In genomic region chr7:121385056-121385799, GRCh38 we compare ENCODE assay signal across 16 cellular contexts. TPM values are rescaled to one million over a fixed set of nuclear protein-coding genes. Genes with fewer than 3 reads are reported as not detected.
DNase-seq lines count a peak whose midpoint lies in the region; ATAC-seq, FAIRE-seq and TF ChIP-seq lines count a peak whose summit lies in the region.
"Had no signal": no experiment of that assay in that cellular context is flagged by ENCODE, and none has a peak within 500 bp of the region (broad histone marks: within the 10 kb centered on the region; RNA-seq: fewer than 3 reads in every experiment).

No MANE protein-coding gene starts in this region.

- no peak for DNase-seq in activated CD4-positive, alpha-beta T cell treated with anti-CD3 and anti-CD28 coated beads, Interleukin-2, amount 10 ng/mL, durations not matched to agents 24 days and 14 days
- no peak for DNase-seq in activated CD4-positive, alpha-beta T cell treated with anti-CD3 and anti-CD28 coated beads for 36 hours
- no peak for DNase-seq in OCI-LY7 (ENCODE audit: low spot score)
- DNase-seq in hepatocyte (ENCODE audit: low spot score), result no peak
- DNase-seq in stimulated activated naive B cell treated with anti-CD40 and anti-IgM and Interleukin-4, amounts not matched to agents 10 μg/mL and 1 μg/mL and 100 μg/mL, for 72 hours, result no peak
- DNase-seq in midbrain (lab: John Stamatoyannopoulos, UW), result no peak
- DNase-seq in HepG2 (ENCODE audit: low spot score), result no peak
- DNase-seq: activated CD4-positive, CD25-positive, alpha-beta regulatory T cell treated with anti-CD3 and anti-CD28 coated beads, Interleukin-2, amount 50 U/mL, for 72 hours; anterior cingulate cortex; HFFc6; hippocampal formation; left lung had no signal

- peaks cover 64% of the 10 kb centered on the region for H3K4me1 Mint-ChIP-seq in activated CD4-positive, alpha-beta T cell treated with anti-CD3 and anti-CD28 coated beads, Interleukin-2, amount 10 ng/mL, durations not matched to agents 24 days and 14 days
- H3K4me1 Mint-ChIP-seq in activated CD4-positive, alpha-beta T cell treated with anti-CD3 and anti-CD28 coated beads for 36 hours, result peaks cover 63% of the 10 kb centered on the region
- H3K4me1 Mint-ChIP-seq in stimulated activated naive B cell treated with anti-CD40 and anti-IgM and Interleukin-4, amounts not matched to agents 10 μg/mL and 1 μg/mL and 100 μg/mL, for 72 hours, result peaks cover 59 to 83% of the 10 kb centered on the region in 2 donors

- no peaks in the 10 kb centered on the region for H3K9me3 Mint-ChIP-seq in activated CD4-positive, alpha-beta T cell treated with anti-CD3 and anti-CD28 coated beads, Interleukin-2, amount 10 ng/mL, durations not matched to agents 24 days and 14 days
- no peaks in the 10 kb centered on the region for H3K9me3 Mint-ChIP-seq in activated CD4-positive, alpha-beta T cell treated with anti-CD3 and anti-CD28 coated beads for 36 hours (ENCODE audit: low read depth)
- H3K9me3 Mint-ChIP-seq in stimulated activated naive B cell treated with anti-CD40 and anti-IgM and Interleukin-4, amounts not matched to agents 10 μg/mL and 1 μg/mL and 100 μg/mL, for 72 hours, result peaks cover 0 to under 1% of the 10 kb centered on the region in 2 donors
- H3K9me3 Mint-ChIP-seq: HFFc6 had no signal

- H2AFZ ChIP-seq in OCI-LY7 (ENCODE audit: low read length) (no peak overlapping the region), hepatocyte (no peak overlapping the region), HepG2 (ENCODE audit: low read length) (no peak overlapping the region)

- H3K9me2 ChIP-seq in OCI-LY7 (ENCODE audit: insufficient read depth, low read length) (no peaks in the 10 kb centered on the region), hepatocyte (replicated peaks; ENCODE audit: insufficient read depth) (no peaks in the 10 kb centered on the region)

- TF ChIP-seq EP300 in HepG2 (IDR thresholded peaks at IDR 0.05; ENCODE audit: low read depth in 2 of 2, low read length in 2 of 2), result no peak
- TF ChIP-seq EP300 in HepG2 (CRISPR knock-in tag; IDR thresholded peaks at IDR 0.05; ENCODE audit: borderline replicate concordance), result no peak

- H3K79me2 ChIP-seq in OCI-LY7 (ENCODE audit: insufficient read depth, low read depth, low read length), result peaks cover 78% of the 10 kb centered on the region
- peaks cover 95% of the 10 kb centered on the region for H3K79me2 ChIP-seq in hepatocyte
- peaks cover 53% of the 10 kb centered on the region for H3K79me2 ChIP-seq in HepG2 (ENCODE audit: insufficient read depth, low read length)

- TF ChIP-seq POLR2A in HepG2 (IDR thresholded peaks at IDR 0.05; ENCODE audit: insufficient read depth in 1 of 2, low read depth in 2 of 2, low read length in 2 of 2), result no peak

- peaks cover 46% of the 10 kb centered on the region for H3K36me3 Mint-ChIP-seq in activated CD4-positive, alpha-beta T cell treated with anti-CD3 and anti-CD28 coated beads, Interleukin-2, amount 10 ng/mL, durations not matched to agents 24 days and 14 days (ENCODE audit: low read depth)
- H3K36me3 Mint-ChIP-seq in activated CD4-positive, alpha-beta T cell treated with anti-CD3 and anti-CD28 coated beads for 36 hours (ENCODE audit: low read depth), result peaks cover 6% of the 10 kb centered on the region
- H3K36me3 Mint-ChIP-seq in stimulated activated naive B cell treated with anti-CD40 and anti-IgM and Interleukin-4, amounts not matched to agents 10 μg/mL and 1 μg/mL and 100 μg/mL, for 72 hours, result peaks cover 24 to 52% of the 10 kb centered on the region in 2 donors

- WGBS in hepatocyte (ENCODE audit: low lambda C conversion rate, missing lambda C conversion rate), result 82% methylated on average over 4 of the region's 4 CpGs
- 98% methylated on average over 4 of the region's 4 CpGs for WGBS in HepG2 (ENCODE audit: low lambda C conversion rate)

- BruUV-seq in OCI-LY7 (replicated peaks; lab: Mats Ljungman, UMichigan) (no TSS peak), HepG2 (replicated peaks; lab: Mats Ljungman, UMichigan) (no TSS peak)

- no peak overlapping the region for H3K27ac Mint-ChIP-seq in activated CD4-positive, alpha-beta T cell treated with anti-CD3 and anti-CD28 coated beads, Interleukin-2, amount 10 ng/mL, durations not matched to agents 24 days and 14 days
- no peak overlapping the region for H3K27ac Mint-ChIP-seq in activated CD4-positive, alpha-beta T cell treated with anti-CD3 and anti-CD28 coated beads for 36 hours
- peak overlapping the region; percentile 89 for H3K27ac Mint-ChIP-seq in stimulated activated naive B cell treated with anti-CD40 and anti-IgM and Interleukin-4, amounts not matched to agents 10 μg/mL and 1 μg/mL and 100 μg/mL, for 72 hours
- H3K27ac Mint-ChIP-seq: HFFc6 had no signal

- intact Hi-C loops in activated CD4-positive, alpha-beta T cell treated with anti-CD3 and anti-CD28 coated beads, Interleukin-2, amount 10 ng/mL, durations not matched to agents 24 days and 14 days (cut with micrococcal nuclease), result loop anchor here (1.0 kb wide), 2 partner anchors 10 to 13 kb away; no protein-coding TSS in a partner anchor
- intact Hi-C loops in activated CD4-positive, alpha-beta T cell treated with anti-CD3 and anti-CD28 coated beads for 36 hours (cut with DNase I, micrococcal nuclease), result no loop called here
- intact Hi-C loops in OCI-LY7 (cut with micrococcal nuclease; ENCODE audit: unreplicated experiment) (no loop called here), HepG2 (cut with micrococcal nuclease; ENCODE audit: unreplicated experiment) (no loop called here)

- no peak for ATAC-seq in activated CD4-positive, alpha-beta T cell treated with anti-CD3 and anti-CD28 coated beads for 36 hours
- ATAC-seq in stimulated activated naive B cell treated with anti-CD40 and anti-IgM and Interleukin-4, amounts not matched to agents 10 μg/mL and 1 μg/mL and 100 μg/mL, for 72 hours (replicated peaks), result no peak
- ATAC-seq in HepG2 (no peak), HG03095 (IDR thresholded peaks at IDR 0.05; ENCODE audit: unreplicated experiment) (no peak)

- no peak overlapping the region for H3K27ac ChIP-seq in OCI-LY7 (ENCODE audit: low read depth, low read length, poor library complexity, severe bottlenecking)
- H3K27ac ChIP-seq in hepatocyte, result peak overlapping the region; percentile 51
- no peak overlapping the region for H3K27ac ChIP-seq in HepG2 (ENCODE audit: extremely low read length, insufficient read depth, low read length)
- H3K27ac ChIP-seq: left lung had no signal

- FAIRE-seq in HepG2 (lab: Jason Lieb, UNC), result no peak

- H3K4me3 Mint-ChIP-seq in activated CD4-positive, alpha-beta T cell treated with anti-CD3 and anti-CD28 coated beads, Interleukin-2, amount 10 ng/mL, durations not matched to agents 24 days and 14 days, result peak overlapping the region; percentile 24
- no peak overlapping the region for H3K4me3 Mint-ChIP-seq in activated CD4-positive, alpha-beta T cell treated with anti-CD3 and anti-CD28 coated beads for 36 hours
- peak overlapping the region; percentile 49 to 68 for H3K4me3 Mint-ChIP-seq in stimulated activated naive B cell treated with anti-CD40 and anti-IgM and Interleukin-4, amounts not matched to agents 10 μg/mL and 1 μg/mL and 100 μg/mL, for 72 hours
- H3K4me3 Mint-ChIP-seq: HFFc6 had no signal

- no peak for TF ChIP-seq CTCF in OCI-LY7 (conservative IDR thresholded peaks at IDR 0.05; ENCODE audit: low read length)
- TF ChIP-seq CTCF in hepatocyte (IDR thresholded peaks at IDR 0.05; ENCODE audit: poor library complexity), result no peak
- no peak for TF ChIP-seq CTCF in HepG2 (CRISPR knock-in tag; IDR thresholded peaks at IDR 0.05)

- in situ Hi-C loops in HepG2 (cut with HindIII; ENCODE audit: extremely low pct_ligation_motif_present, low pct_unique_long_range_greater_than_20kb), result no loop called here

- H3K27me3 ChIP-seq in hepatocyte, result no peaks in the 10 kb centered on the region
- H3K27me3 ChIP-seq in HepG2 (ENCODE audit: control insufficient read depth in 1 of 2, insufficient read depth in 2 of 2, low read length in 2 of 2), result no peaks in the 10 kb centered on the region
- H3K27me3 ChIP-seq: left lung had no signal

- CTCF ChIA-PET in activated CD4-positive, alpha-beta T cell treated with anti-CD3 and anti-CD28 coated beads for 36 hours (lab: Charles Lee), result interaction anchor here (1.5 to 7.7 kb wide), 3 partner anchors 12 to 18 kb away, joined by 5 to 32 read pairs (median 16); partner anchors contain the start of gene FAM3C
- CTCF ChIA-PET in OCI-LY7 (lab: Charles Lee; ENCODE audit: unreplicated experiment) (interaction anchor here (1.2 kb wide), 1 partner anchor 11 kb away, joined by 6 read pairs; the partner anchor contains the start of gene FAM3C), HepG2 (lab: Yijun Ruan, JAX; ENCODE audit: low intra/inter-chr PET ratio, low total read pairs) (no interaction called here)

- no peak overlapping the region for H3K4me3 ChIP-seq in OCI-LY7 (ENCODE audit: low read depth, low read length, poor library complexity, severe bottlenecking)
- H3K4me3 ChIP-seq in hepatocyte, result no peak overlapping the region
- H3K4me3 ChIP-seq in HepG2 (replicated peaks in 1 of 3; ENCODE audit: insufficient read depth in 1 of 3, low read depth in 2 of 3, low read length in 3 of 3), result no peak overlapping the region
- H3K4me3 ChIP-seq: left lung, skin epidermis had no signal

- no peaks in the 10 kb centered on the region for H3K27me3 Mint-ChIP-seq in activated CD4-positive, alpha-beta T cell treated with anti-CD3 and anti-CD28 coated beads, Interleukin-2, amount 10 ng/mL, durations not matched to agents 24 days and 14 days
- H3K27me3 Mint-ChIP-seq in activated CD4-positive, alpha-beta T cell treated with anti-CD3 and anti-CD28 coated beads for 36 hours, result no peaks in the 10 kb centered on the region
- H3K27me3 Mint-ChIP-seq in stimulated activated naive B cell treated with anti-CD40 and anti-IgM and Interleukin-4, amounts not matched to agents 10 μg/mL and 1 μg/mL and 100 μg/mL, for 72 hours, result no peaks in the 10 kb centered on the region

- H4K20me1 ChIP-seq in OCI-LY7 (ENCODE audit: insufficient read depth, low read length) (peaks cover 32% of the 10 kb centered on the region), hepatocyte (ENCODE audit: insufficient read depth, poor library complexity, severe bottlenecking) (peaks cover 14% of the 10 kb centered on the region), HepG2 (ENCODE audit: insufficient read depth, low read length) (no peaks in the 10 kb centered on the region)

- POLR2A ChIA-PET in activated CD4-positive, alpha-beta T cell treated with anti-CD3 and anti-CD28 coated beads for 36 hours (lab: Charles Lee), result no interaction called here
- POLR2A ChIA-PET in OCI-LY7 (lab: Charles Lee), result interaction anchor here (0.6 to 4.2 kb wide), 5 partner anchors 10 to 13 kb away, joined by 3 to 21 read pairs (median 5); partner anchors contain the start of gene FAM3C
- POLR2A ChIA-PET in HepG2 (lab: Yijun Ruan, JAX), result interaction anchor here (0.9 kb wide), 1 partner anchor 10 kb away, joined by 5 read pairs; no protein-coding TSS in a partner anchor

- peaks cover 13% of the 10 kb centered on the region for H3K36me3 ChIP-seq in OCI-LY7 (ENCODE audit: insufficient read depth, low read length)
- no peaks in the 10 kb centered on the region for H3K36me3 ChIP-seq in hepatocyte (replicated peaks; ENCODE audit: insufficient read depth, low read depth)
- H3K36me3 ChIP-seq in HepG2 (replicated peaks in 1 of 2; ENCODE audit: control insufficient read depth in 1 of 2, insufficient read depth in 2 of 2, low read length in 2 of 2), result peaks cover 0 to 3% of the 10 kb centered on the region in 2 experiments; a peak in 2 of 5 replicates
- H3K36me3 ChIP-seq: left lung had no signal

- H3K9me3 ChIP-seq in OCI-LY7 (ENCODE audit: low read length) (no peaks in the 10 kb centered on the region), hepatocyte (ENCODE audit: low read depth) (no peaks in the 10 kb centered on the region), HepG2 (ENCODE audit: low read length) (no peaks in the 10 kb centered on the region)
- H3K9me3 ChIP-seq: left lung had no signal

- H3K4me1 ChIP-seq in OCI-LY7 (ENCODE audit: insufficient read depth, low read length, poor library complexity, severe bottlenecking), result peaks cover 50% of the 10 kb centered on the region
- peaks cover 34% of the 10 kb centered on the region for H3K4me1 ChIP-seq in hepatocyte (ENCODE audit: insufficient read depth)
- H3K4me1 ChIP-seq in HepG2 (ENCODE audit: insufficient read depth, low read length), result peaks cover 7% of the 10 kb centered on the region; the same call in 1 of the 2 replicates

- H3K4me2 ChIP-seq in OCI-LY7 (ENCODE audit: low read length), result peak overlapping the region; percentile 28; the same call in 1 of the 2 replicates
- peak overlapping the region; percentile 18 for H3K4me2 ChIP-seq in hepatocyte
- H3K4me2 ChIP-seq in HepG2 (ENCODE audit: low read depth, low read length), result no peak overlapping the region

- H3K9ac ChIP-seq in HepG2 (ENCODE audit: insufficient read depth, low read depth, low read length), result no peak overlapping the region

- TF ChIP-seq RAD21 in HepG2 (CRISPR knock-in tag; IDR thresholded peaks at IDR 0.05), result no peak

RNA-seq across cellular contexts. Expression of gene FAM3C, which starts 10.9 kb away (rescaled TPM):
- total RNA-seq in activated CD4-positive, alpha-beta T cell treated with anti-CD3 and anti-CD28 coated beads, Interleukin-2, amount 10 ng/mL, durations not matched to agents 24 days and 14 days, result 77.5 and 80.2 TPM in 2 replicates
- 10 to 100 TPM; 13.3 to 14.9 TPM for total RNA-seq in activated CD4-positive, alpha-beta T cell treated with anti-CD3 and anti-CD28 coated beads for 36 hours
- 18.1 and 22.9 TPM in 2 replicates for total RNA-seq in OCI-LY7 (2014; rRNA removed; shearing (Covaris generic))
- total RNA-seq in OCI-LY7 (2022) (27.6 and 35.3 TPM in 2 replicates), hepatocyte (113 and 119 TPM in 2 replicates), HepG2 (2016; rRNA removed; fragmentation: Illumina TruSeq; extraction: Trizol) (11.3 and 14.6 TPM in 2 replicates)
- polyA plus RNA-seq in hepatocyte (120 and 127 TPM in 2 replicates), HepG2 (2011; rRNA removed) (13.0 and 16.0 TPM in 2 replicates)
- 4.1 and 4.8 TPM in 2 replicates for total RNA-seq in HepG2 (2016; cell fraction: cytosol; rRNA removed; fragmentation: Illumina TruSeq; extraction: Trizol; ENCODE audit: low read depth)
- total RNA-seq in HepG2 (2016; cell fraction: insoluble cytoplasmic fraction; rRNA removed; fragmentation: Illumina TruSeq; extraction: Trizol), result 10.6 and 13.1 TPM in 2 replicates
- total RNA-seq in HepG2 (2016; cell fraction: membrane; rRNA removed; fragmentation: Illumina TruSeq; extraction: Trizol), result 12.2 and 12.7 TPM in 2 replicates
- 27.4 and 29.2 TPM in 2 replicates for total RNA-seq in HepG2 (2016; cell fraction: nucleus; rRNA removed; fragmentation: Illumina TruSeq; extraction: Trizol)
- polyA plus RNA-seq in HepG2 (2011; cell fraction: cytosol; rRNA removed), result 5.8 and 10.3 TPM in 2 replicates
- polyA plus RNA-seq in HepG2 (2011; cell fraction: nucleus; rRNA removed), result 5.8 and 7.8 TPM in 2 replicates
- 27.2 and 34.9 TPM in 2 replicates for polyA plus RNA-seq in HepG2 (2012)
- 8.3 and 10.9 TPM in 2 replicates for polyA plus RNA-seq in HepG2 (2016; cell fraction: cytosol; fragmentation: Illumina TruSeq; extraction: Trizol; ENCODE audit: low read depth)
- polyA plus RNA-seq in HepG2 (2016; cell fraction: insoluble cytoplasmic fraction; fragmentation: Illumina TruSeq; extraction: Trizol; ENCODE audit: low read depth), result 22.6 and 22.8 TPM in 2 replicates
- polyA plus RNA-seq in HepG2 (2016; cell fraction: membrane; fragmentation: Illumina TruSeq; extraction: Trizol; ENCODE audit: low read depth), result 18.0 and 19.8 TPM in 2 replicates
- 55.5 and 64.1 TPM in 2 replicates for polyA plus RNA-seq in HepG2 (2016; cell fraction: nucleus; fragmentation: Illumina TruSeq; extraction: Trizol; ENCODE audit: insufficient read depth, low read depth)
- polyA minus RNA-seq in HepG2 (2011; rRNA and poly(A)+ RNA removed; ENCODE audit: low replicate concordance), result 2.5 and 4.8 TPM in 2 replicates
- polyA minus RNA-seq in HepG2 (2011; cell fraction: cytosol; rRNA and poly(A)+ RNA removed), result 6.2 and 7.7 TPM in 2 replicates
- polyA minus RNA-seq in HepG2 (2011; cell fraction: nucleus; rRNA and poly(A)+ RNA removed), result 35.7 and 37.3 TPM in 2 replicates

RNA-seq across cellular contexts. Expression of gene WNT16, which starts 56.4 kb away (rescaled TPM):
- total RNA-seq in activated CD4-positive, alpha-beta T cell treated with anti-CD3 and anti-CD28 coated beads, Interleukin-2, amount 10 ng/mL, durations not matched to agents 24 days and 14 days, result not detected in 2 replicates
- not detected for total RNA-seq in activated CD4-positive, alpha-beta T cell treated with anti-CD3 and anti-CD28 coated beads for 36 hours
- not detected in 2 replicates for total RNA-seq in OCI-LY7 (2014; rRNA removed; shearing (Covaris generic))
- total RNA-seq in OCI-LY7 (2022), result not detected in 2 replicates
- total RNA-seq in hepatocyte, result 1.7 and 2.8 TPM in 2 replicates
- polyA plus RNA-seq in hepatocyte, result 0.52 and 0.58 TPM in 2 replicates
- not detected in 2 replicates for total RNA-seq in HepG2 (2016; rRNA removed; fragmentation: Illumina TruSeq; extraction: Trizol)
- total RNA-seq in HepG2 (2016; cell fraction: cytosol; rRNA removed; fragmentation: Illumina TruSeq; extraction: Trizol; ENCODE audit: low read depth), result not detected in 2 replicates
- not detected in 2 replicates for total RNA-seq in HepG2 (2016; cell fraction: insoluble cytoplasmic fraction; rRNA removed; fragmentation: Illumina TruSeq; extraction: Trizol)
- total RNA-seq in HepG2 (2016; cell fraction: membrane; rRNA removed; fragmentation: Illumina TruSeq; extraction: Trizol), result not detected in 2 replicates
- not detected in 2 replicates for total RNA-seq in HepG2 (2016; cell fraction: nucleus; rRNA removed; fragmentation: Illumina TruSeq; extraction: Trizol)
- polyA plus RNA-seq in HepG2 (2011; rRNA removed), result not detected in 2 replicates
- polyA plus RNA-seq in HepG2 (2011; cell fraction: cytosol; rRNA removed), result not detected in 2 replicates
- not detected in 2 replicates for polyA plus RNA-seq in HepG2 (2011; cell fraction: nucleus; rRNA removed)
- polyA plus RNA-seq in HepG2 (2012), result not detected in 2 replicates
- not detected in 2 replicates for polyA plus RNA-seq in HepG2 (2016; cell fraction: cytosol; fragmentation: Illumina TruSeq; extraction: Trizol; ENCODE audit: low read depth)
- not detected in 2 replicates for polyA plus RNA-seq in HepG2 (2016; cell fraction: insoluble cytoplasmic fraction; fragmentation: Illumina TruSeq; extraction: Trizol; ENCODE audit: low read depth)
- not detected in 2 replicates for polyA plus RNA-seq in HepG2 (2016; cell fraction: membrane; fragmentation: Illumina TruSeq; extraction: Trizol; ENCODE audit: low read depth)
- not detected in 2 replicates for polyA plus RNA-seq in HepG2 (2016; cell fraction: nucleus; fragmentation: Illumina TruSeq; extraction: Trizol; ENCODE audit: insufficient read depth, low read depth)
- polyA minus RNA-seq in HepG2 (2011; rRNA and poly(A)+ RNA removed; ENCODE audit: low replicate concordance), result not detected in 2 replicates
- polyA minus RNA-seq in HepG2 (2011; cell fraction: cytosol; rRNA and poly(A)+ RNA removed), result not detected in 2 replicates
- polyA minus RNA-seq in HepG2 (2011; cell fraction: nucleus; rRNA and poly(A)+ RNA removed), result not detected in 2 replicates
- total RNA-seq: A172, dermis blood vessel endothelial cell, left lung had no signal
